In genomic region chr7:75358671-75359541, GRCh38 we compare ENCODE assay signal across 8 cellular contexts. TPM values are rescaled to one million over a fixed set of nuclear protein-coding genes. Genes with fewer than 3 reads are reported as not detected.
DNase-seq lines count a peak whose midpoint lies in the region; ATAC-seq, FAIRE-seq and TF ChIP-seq lines count a peak whose summit lies in the region.
"Not testable (repeated sequence)": the region's sequence is repeated elsewhere in the genome, so short reads cannot be mapped to it uniquely, and the experiment has no call there.

No MANE protein-coding gene starts in this region.

- H4K20me1 ChIP-seq in endothelial cell of umbilical vein (replicated peaks; ENCODE audit: control insufficient read depth, extremely low read depth, insufficient read depth, low read length), result not testable (repeated sequence)

- peak overlapping the region; percentile 23 to 41 (median 28) for H3K4me3 ChIP-seq in endothelial cell of umbilical vein (replicated peaks in 1 of 3; ENCODE audit: insufficient read depth in 1 of 3, low read depth in 1 of 3, low read length in 3 of 3)
- not testable (repeated sequence) for H3K4me3 ChIP-seq in mesendoderm (ENCODE audit: low read length)

- TF ChIP-seq CTCF in endothelial cell of umbilical vein (IDR thresholded peaks at IDR 0.05; ENCODE audit: extremely low read depth in 1 of 2, insufficient read depth in 1 of 2, low read depth in 1 of 2, low read length in 2 of 2), result not testable (repeated sequence)

- H3K27ac ChIP-seq in endothelial cell of umbilical vein (ENCODE audit: insufficient read depth, low read depth, low read length), result peak overlapping the region; percentile 23
- H3K27ac ChIP-seq in mesendoderm (ENCODE audit: low read depth, low read length), result peak overlapping the region; percentile 51

- WGBS in mesendoderm (ENCODE audit: extremely low coverage, insufficient coverage, low lambda C conversion rate), result no CpG with 5 or more reads among the region's 70 CpGs

- H3K4ac ChIP-seq in mesendoderm (ENCODE audit: low read depth, low read length), result not testable (repeated sequence)

- dilution Hi-C loops in endothelial cell of umbilical vein (cut with MboI; ENCODE audit: extremely low pct_ligation_motif_present, low sequenced_read_pairs), result not testable (repeated sequence)

- not testable (repeated sequence) for TF ChIP-seq POLR2A in endothelial cell of umbilical vein (IDR thresholded peaks at IDR 0.05; ENCODE audit: low read depth, low read length)

- not testable (repeated sequence) for H2AK5ac ChIP-seq in mesendoderm (ENCODE audit: low read length)

- not testable (repeated sequence) for H3K56ac ChIP-seq in mesendoderm (ENCODE audit: low read length)

- not testable (repeated sequence) for H3K18ac ChIP-seq in mesendoderm (ENCODE audit: low read length)

- ATAC-seq in GM21367 (IDR thresholded peaks at IDR 0.05; ENCODE audit: unreplicated experiment) (peak; percentile 50), HG03175 (IDR thresholded peaks at IDR 0.05; ENCODE audit: unreplicated experiment) (peak; percentile 74)

- H2BK120ac ChIP-seq in mesendoderm (ENCODE audit: low read depth, low read length), result not testable (repeated sequence)

- peak overlapping the region; percentile 94 for H3K27ac Mint-ChIP-seq in T-helper 1 cell treated with Interleukin-12 subunit alpha and Interleukin-12 subunit beta and Interleukin-4 antibody, amounts not matched to agents 30 μg/mL and 1 μg/mL, for 36 hours

- POLR2A ChIA-PET in endothelial cell of umbilical vein (lab: Charles Lee), result not testable (repeated sequence)

- not testable (repeated sequence) for H4K5ac ChIP-seq in mesendoderm (ENCODE audit: low read length)

- H3K36me3 ChIP-seq in endothelial cell of umbilical vein (ENCODE audit: control insufficient read depth in 2 of 2, extremely low read depth in 1 of 2, insufficient read depth in 2 of 2, low read length in 2 of 2); mesendoderm (ENCODE audit: control insufficient read depth, insufficient read depth, low read length): not testable (repeated sequence)

- not testable (repeated sequence) for H3K4me1 Mint-ChIP-seq in T-helper 1 cell treated with Interleukin-12 subunit alpha and Interleukin-12 subunit beta and Interleukin-4 antibody, amounts not matched to agents 30 μg/mL and 1 μg/mL, for 36 hours (ENCODE audit: low read depth)

- intact Hi-C loops in endothelial cell of umbilical vein (cut with micrococcal nuclease), result not testable (repeated sequence)

- H3K9me3 Mint-ChIP-seq in T-helper 1 cell treated with Interleukin-12 subunit alpha and Interleukin-12 subunit beta and Interleukin-4 antibody, amounts not matched to agents 30 μg/mL and 1 μg/mL, for 36 hours, result not testable (repeated sequence)

- FAIRE-seq in endothelial cell of umbilical vein (lab: Jason Lieb, UNC), result not testable (repeated sequence)

- H3K27me3 Mint-ChIP-seq in T-helper 1 cell treated with Interleukin-12 subunit alpha and Interleukin-12 subunit beta and Interleukin-4 antibody, amounts not matched to agents 30 μg/mL and 1 μg/mL, for 36 hours (ENCODE audit: low read depth), result not testable (repeated sequence)

- DNase-seq in CD1c-positive myeloid dendritic cell (ENCODE audit: extremely low spot score), result peak; percentile 12
- DNase-seq in activated effector memory CD4-positive, alpha-beta T cell treated with anti-CD3 and anti-CD28 coated beads, Interleukin-2, amount 50 U/mL, for 16 hours, result peak; percentile 75
- peak; percentile 38 for DNase-seq in endothelial cell of umbilical vein (ENCODE audit: low read depth, low spot score)
- not testable (repeated sequence) for DNase-seq in mesendoderm
- peak; percentile 13 for DNase-seq in stimulated activated CD4-positive, alpha-beta T cell treated with anti-CD3 and anti-CD28 coated beads, Interleukin-4, amount 100 ng/mL, for 1 hour

- H3K27me3 ChIP-seq in endothelial cell of umbilical vein (ENCODE audit: control insufficient read depth in 2 of 2, insufficient read depth in 2 of 2, low read length in 2 of 2); mesendoderm (ENCODE audit: insufficient read depth, low read length, poor library complexity): not testable (repeated sequence)

- CTCF ChIA-PET in endothelial cell of umbilical vein (lab: Charles Lee), result not testable (repeated sequence)

- not testable (repeated sequence) for H3K4me1 ChIP-seq in endothelial cell of umbilical vein (ENCODE audit: control insufficient read depth, extremely low read depth, insufficient read depth, low read length); mesendoderm (ENCODE audit: control insufficient read depth, low read depth, low read length)

- H3K9me1 ChIP-seq in endothelial cell of umbilical vein (replicated peaks; ENCODE audit: control insufficient read depth, extremely low read depth, insufficient read depth, low read length), result not testable (repeated sequence)

- not testable (repeated sequence) for H4K8ac ChIP-seq in mesendoderm (ENCODE audit: low read depth, low read length)

- not testable (repeated sequence) for H3K36me3 Mint-ChIP-seq in T-helper 1 cell treated with Interleukin-12 subunit alpha and Interleukin-12 subunit beta and Interleukin-4 antibody, amounts not matched to agents 30 μg/mL and 1 μg/mL, for 36 hours (ENCODE audit: low read depth)

- H3K79me1 ChIP-seq in mesendoderm (ENCODE audit: low read length), result not testable (repeated sequence)

- peak overlapping the region; percentile 64 for H2AFZ ChIP-seq in endothelial cell of umbilical vein (ENCODE audit: low read depth, low read length)

- not testable (repeated sequence) for H3K4me2 ChIP-seq in endothelial cell of umbilical vein (ENCODE audit: insufficient read depth, low read length); mesendoderm (ENCODE audit: low read length)

- not testable (repeated sequence) for H3K79me2 ChIP-seq in endothelial cell of umbilical vein (ENCODE audit: control insufficient read depth, insufficient read depth, low read length); mesendoderm (ENCODE audit: control insufficient read depth, insufficient read depth, low read length)

- BruUV-seq in endothelial cell of umbilical vein (replicated peaks; lab: Mats Ljungman, UMichigan), result TSS peak; percentile 54

- H3K4me3 Mint-ChIP-seq in T-helper 1 cell treated with Interleukin-12 subunit alpha and Interleukin-12 subunit beta and Interleukin-4 antibody, amounts not matched to agents 30 μg/mL and 1 μg/mL, for 36 hours, result peak overlapping the region; percentile 85

- H3K23ac ChIP-seq in mesendoderm (ENCODE audit: low read length), result not testable (repeated sequence)

- not testable (repeated sequence) for H3K9me3 ChIP-seq in endothelial cell of umbilical vein (replicated peaks; ENCODE audit: control insufficient read depth, insufficient read depth, low read length)

- H3K9ac ChIP-seq in endothelial cell of umbilical vein (replicated peaks; ENCODE audit: extremely low read depth, insufficient read depth, low read length); mesendoderm (ENCODE audit: low read length): not testable (repeated sequence)

- not testable (repeated sequence) for H2BK15ac ChIP-seq in mesendoderm (replicated peaks; ENCODE audit: low read depth)

- not testable (repeated sequence) for H2BK5ac ChIP-seq in mesendoderm (ENCODE audit: low read length)

RNA-seq across cellular contexts. Expression of gene TRIM73, which starts 36.5 kb away (rescaled TPM):
- 1.2 and 2.0 TPM in 2 replicates for total RNA-seq in endothelial cell of umbilical vein
- 0.89 and 1.6 TPM in 2 replicates for polyA plus RNA-seq in endothelial cell of umbilical vein
- 0.06 TPM in 2 replicates for polyA plus RNA-seq in endothelial cell of umbilical vein (2011; cell fraction: cytosol; rRNA removed)
- polyA plus RNA-seq in endothelial cell of umbilical vein (2011; cell fraction: nucleus; rRNA removed), result 3.7 and 6.3 TPM in 2 replicates
- polyA plus RNA-seq in endothelial cell of umbilical vein (2012), result 1.2 and 1.3 TPM in 2 replicates
- 1.00 and 2.3 TPM in 2 replicates for polyA minus RNA-seq in endothelial cell of umbilical vein
- 1.9 TPM for polyA minus RNA-seq in endothelial cell of umbilical vein (2011; cell fraction: cytosol; rRNA and poly(A)+ RNA removed)
- polyA minus RNA-seq in endothelial cell of umbilical vein (2011; cell fraction: nucleus; rRNA and poly(A)+ RNA removed), result 2.0 and 6.5 TPM in 2 replicates
- 0.29 TPM for polyA plus RNA-seq in mesendoderm (2013, experiment 1 of 2)
- 0.14 TPM for polyA plus RNA-seq in mesendoderm (2013, experiment 2 of 2)
